19 cellular contexts compared by ENCODE assay signal in genomic region chr9:125341566-125341965, GRCh38.
"Had no signal": no experiment of that assay in that cellular context is flagged by ENCODE, and none has a peak within 500 bp of the region (broad histone marks: within the 10 kb centered on the region; RNA-seq: fewer than 3 reads in every experiment).

No MANE protein-coding gene starts in this region.

- H3K27ac Mint-ChIP-seq: activated B cell treated with CpG ODN at 0.5 μM for 24 hours; activated CD4-positive, alpha-beta memory T cell treated with anti-CD3 and anti-CD28 coated beads, Interleukin-2, amount 10 ng/mL, durations not matched to agents 7 days and 5 days; activated naive CD4-positive, alpha-beta T cell treated with anti-CD3 and anti-CD28 coated beads for 36 hours; activated T-helper 2 cell treated with anti-CD3 and anti-CD28 coated beads, Interferon-gamma antibody, Interleukin-2, Interleukin-4, amounts not matched to agents 10 μg/mL and 5 μg/mL and 100 μg/mL, durations not matched to agents 14 hours and 24 hours and 36 hours; nephron progenitor cell; stimulated activated naive B cell treated with anti-CD40 and anti-IgM and Interleukin-4, amounts not matched to agents 10 μg/mL and 1 μg/mL and 100 μg/mL, for 72 hours had no signal

- ATAC-seq: stimulated activated naive B cell treated with anti-CD40 and anti-IgM and Interleukin-4, amounts not matched to agents 10 μg/mL and 1 μg/mL and 100 μg/mL, for 72 hours; upper lobe of right lung had no signal

- H3K9me3 ChIP-seq: left ventricle myocardium inferior, upper lobe of right lung had no signal

- H3K4me1 Mint-ChIP-seq: activated B cell treated with CpG ODN at 0.5 μM for 24 hours; central memory CD8-positive, alpha-beta T cell; stimulated activated naive B cell treated with anti-CD40 and anti-IgM and Interleukin-4, amounts not matched to agents 10 μg/mL and 1 μg/mL and 100 μg/mL, for 72 hours had no signal

- H3K27me3 Mint-ChIP-seq: activated B cell treated with CpG ODN at 0.5 μM for 24 hours; activated CD4-positive, alpha-beta memory T cell treated with anti-CD3 and anti-CD28 coated beads, Interleukin-2, amount 10 ng/mL, durations not matched to agents 7 days and 5 days; activated T-cell treated with anti-CD3 and anti-CD28 coated beads, Interleukin-2, amount 50 U/mL, for 24 hours; central memory CD8-positive, alpha-beta T cell; stimulated activated naive B cell treated with anti-CD40 and anti-IgM and Interleukin-4, amounts not matched to agents 10 μg/mL and 1 μg/mL and 100 μg/mL, for 72 hours had no signal

- DNase-seq: activated B cell treated with CpG ODN at 0.5 μM for 24 hours; activated CD4-positive, alpha-beta memory T cell treated with anti-CD3 and anti-CD28 coated beads, Interleukin-2, amount 10 ng/mL, durations not matched to agents 7 days and 5 days; activated CD4-positive, alpha-beta T cell treated with anti-CD3 and anti-CD28 coated beads for 4 hours; activated naive CD4-positive, alpha-beta T cell treated with anti-CD3 and anti-CD28 coated beads for 36 hours; activated T-cell treated with anti-CD3 and anti-CD28 coated beads, Interleukin-2, amount 50 U/mL, for 24 hours; aorta; erythroblast; left ventricle myocardium inferior; mammary epithelial cell; midbrain; nephron progenitor cell; occipital lobe; posterior cingulate gyrus; stimulated activated naive B cell treated with anti-CD40 and anti-IgM and Interleukin-4, amounts not matched to agents 10 μg/mL and 1 μg/mL and 100 μg/mL, for 72 hours; upper lobe of right lung had no signal

- H3K9me3 Mint-ChIP-seq: activated B cell treated with CpG ODN at 0.5 μM for 24 hours; activated CD4-positive, alpha-beta memory T cell treated with anti-CD3 and anti-CD28 coated beads, Interleukin-2, amount 10 ng/mL, durations not matched to agents 7 days and 5 days; activated naive CD4-positive, alpha-beta T cell treated with anti-CD3 and anti-CD28 coated beads for 36 hours; activated T-cell treated with anti-CD3 and anti-CD28 coated beads, Interleukin-2, amount 50 U/mL, for 24 hours; activated T-helper 2 cell treated with anti-CD3 and anti-CD28 coated beads, Interferon-gamma antibody, Interleukin-2, Interleukin-4, amounts not matched to agents 10 μg/mL and 5 μg/mL and 100 μg/mL, durations not matched to agents 14 hours and 24 hours and 36 hours; central memory CD8-positive, alpha-beta T cell; nephron progenitor cell; stimulated activated naive B cell treated with anti-CD40 and anti-IgM and Interleukin-4, amounts not matched to agents 10 μg/mL and 1 μg/mL and 100 μg/mL, for 72 hours; T-helper 2 cell treated with Interferon-gamma antibody and Interleukin-4, amounts not matched to agents 5 μg/mL and 100 μg/mL, for 36 hours had no signal

- H3K27me3 ChIP-seq: upper lobe of right lung had no signal

- H3K27ac ChIP-seq: coronary artery, left ventricle myocardium inferior, upper lobe of right lung had no signal

- H3K4me3 ChIP-seq: coronary artery, left ventricle myocardium inferior, upper lobe of right lung had no signal

- H3K4me3 Mint-ChIP-seq: activated B cell treated with CpG ODN at 0.5 μM for 24 hours; activated CD4-positive, alpha-beta memory T cell treated with anti-CD3 and anti-CD28 coated beads, Interleukin-2, amount 10 ng/mL, durations not matched to agents 7 days and 5 days; activated naive CD4-positive, alpha-beta T cell treated with anti-CD3 and anti-CD28 coated beads for 36 hours; activated T-cell treated with anti-CD3 and anti-CD28 coated beads, Interleukin-2, amount 50 U/mL, for 24 hours; central memory CD8-positive, alpha-beta T cell; nephron progenitor cell; stimulated activated naive B cell treated with anti-CD40 and anti-IgM and Interleukin-4, amounts not matched to agents 10 μg/mL and 1 μg/mL and 100 μg/mL, for 72 hours; T-helper 2 cell treated with Interferon-gamma antibody and Interleukin-4, amounts not matched to agents 5 μg/mL and 100 μg/mL, for 36 hours had no signal
